1 cellular context compared by ENCODE assay signal in the genomic region with DNA sequence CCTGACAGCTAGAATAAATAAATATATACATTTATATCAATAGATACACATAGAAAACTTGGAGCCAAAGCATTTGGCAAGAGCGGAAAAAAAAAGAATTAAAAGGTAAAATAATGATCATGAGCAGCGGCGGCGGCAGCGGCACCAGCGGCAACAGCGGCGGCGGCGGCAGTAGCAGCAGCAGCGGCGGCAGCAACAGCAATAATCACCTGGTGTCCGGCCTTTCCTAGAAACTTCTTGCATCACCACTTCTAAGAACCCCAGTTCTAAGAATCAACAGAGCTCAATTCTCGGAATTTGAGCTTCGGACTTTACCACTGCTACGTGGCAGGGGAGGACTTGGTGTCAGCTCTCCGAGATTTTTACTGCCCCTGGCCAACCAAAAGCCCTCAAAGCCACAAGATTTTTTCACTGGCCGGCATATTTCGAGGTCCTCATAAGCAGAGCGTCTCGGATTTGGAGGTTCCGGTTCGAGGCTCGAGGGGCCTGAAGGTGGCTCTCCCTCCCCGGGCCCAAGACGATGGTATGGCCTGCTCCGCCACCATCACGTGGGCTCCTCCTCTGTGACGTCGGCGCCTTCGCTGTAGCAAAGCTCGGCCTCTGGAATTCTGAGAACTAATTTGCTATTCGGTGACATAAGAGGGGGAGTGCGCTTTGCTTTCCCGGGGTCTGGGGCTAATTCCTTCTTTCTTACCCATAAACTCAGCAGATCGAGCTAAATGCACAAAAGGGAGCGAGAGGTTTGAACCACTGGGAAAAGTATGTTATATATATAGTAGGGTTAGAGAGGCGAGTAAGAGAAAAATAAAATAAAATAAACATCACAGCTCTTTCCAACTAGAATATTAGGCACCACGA.
TF ChIP-seq lines count a peak whose summit lies in the region.

A gene (minus strand): TSS at position 268 of the 858 bp plus-strand sequence. CDS start 11,775 bp downstream, outside the sequence.

TF ChIP-seq in HepG2, 621 proteins besides CTCF, POLR2A, EP300 and RAD21 (continued from another document and continues in another):
- TF ChIP-seq, protein P1, sequence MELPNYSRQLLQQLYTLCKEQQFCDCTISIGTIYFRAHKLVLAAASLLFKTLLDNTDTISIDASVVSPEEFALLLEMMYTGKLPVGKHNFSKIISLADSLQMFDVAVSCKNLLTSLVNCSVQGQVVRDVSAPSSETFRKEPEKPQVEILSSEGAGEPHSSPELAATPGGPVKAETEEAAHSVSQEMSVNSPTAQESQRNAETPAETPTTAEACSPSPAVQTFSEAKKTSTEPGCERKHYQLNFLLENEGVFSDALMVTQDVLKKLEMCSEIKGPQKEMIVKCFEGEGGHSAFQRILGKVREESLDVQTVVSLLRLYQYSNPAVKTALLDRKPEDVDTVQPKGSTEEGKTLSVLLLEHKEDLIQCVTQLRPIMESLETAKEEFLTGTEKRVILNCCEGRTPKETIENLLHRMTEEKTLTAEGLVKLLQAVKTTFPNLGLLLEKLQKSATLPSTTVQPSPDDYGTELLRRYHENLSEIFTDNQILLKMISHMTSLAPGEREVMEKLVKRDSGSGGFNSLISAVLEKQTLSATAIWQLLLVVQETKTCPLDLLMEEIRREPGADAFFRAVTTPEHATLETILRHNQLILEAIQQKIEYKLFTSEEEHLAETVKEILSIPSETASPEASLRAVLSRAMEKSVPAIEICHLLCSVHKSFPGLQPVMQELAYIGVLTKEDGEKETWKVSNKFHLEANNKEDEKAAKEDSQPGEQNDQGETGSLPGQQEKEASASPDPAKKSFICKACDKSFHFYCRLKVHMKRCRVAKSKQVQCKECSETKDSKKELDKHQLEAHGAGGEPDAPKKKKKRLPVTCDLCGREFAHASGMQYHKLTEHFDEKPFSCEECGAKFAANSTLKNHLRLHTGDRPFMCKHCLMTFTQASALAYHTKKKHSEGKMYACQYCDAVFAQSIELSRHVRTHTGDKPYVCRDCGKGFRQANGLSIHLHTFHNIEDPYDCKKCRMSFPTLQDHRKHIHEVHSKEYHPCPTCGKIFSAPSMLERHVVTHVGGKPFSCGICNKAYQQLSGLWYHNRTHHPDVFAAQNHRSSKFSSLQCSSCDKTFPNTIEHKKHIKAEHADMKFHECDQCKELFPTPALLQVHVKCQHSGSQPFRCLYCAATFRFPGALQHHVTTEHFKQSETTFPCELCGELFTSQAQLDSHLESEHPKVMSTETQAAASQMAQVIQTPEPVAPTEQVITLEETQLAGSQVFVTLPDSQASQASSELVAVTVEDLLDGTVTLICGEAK (IDR thresholded peaks at IDR 0.05) = no peak
- TF ChIP-seq, protein P1 (CRISPR knock-in tag; IDR thresholded peaks at IDR 0.05) = peak; percentile 60; the same call in 1 of the 2 replicates
- TF ChIP-seq ZNF317 (CRISPR knock-in tag; IDR thresholded peaks at IDR 0.05) (peak; percentile 60; the same call in 1 of the 2 replicates), ZNF160 (CRISPR knock-in tag; IDR thresholded peaks at IDR 0.05) (peak; percentile 78), ZNF83 (CRISPR knock-in tag; IDR thresholded peaks at IDR 0.05; ENCODE audit: borderline replicate concordance) (no peak), ZNF230 (CRISPR knock-in tag; IDR thresholded peaks at IDR 0.05) (no peak; the same call in 1 of the 2 replicates), POLR2AphosphoS5 (IDR thresholded peaks at IDR 0.05; ENCODE audit: low read depth, low read length) (peak; percentile 80), GTF2F1 (IDR thresholded peaks at IDR 0.05; ENCODE audit: low read length) (peak; percentile 11; the same call in 1 of the 2 replicates), FOXO1 (CRISPR knock-in tag; IDR thresholded peaks at IDR 0.05) (peak; percentile 80), POLR2AphosphoS2 (IDR thresholded peaks at IDR 0.05; ENCODE audit: low read depth, low read length) (no peak), TEAD3 (CRISPR knock-in tag; optimal IDR thresholded peaks at IDR 0.05; ENCODE audit: borderline replicate concordance) (peak; percentile 55), TCF7 (IDR thresholded peaks at IDR 0.05; ENCODE audit: low read depth) (peak; percentile 70), ZNF12 (CRISPR knock-in tag; IDR thresholded peaks at IDR 0.05) (peak; percentile 63; the same call in 1 of the 2 replicates), SALL1 (CRISPR knock-in tag; IDR thresholded peaks at IDR 0.05) (peak; percentile 79), SKI (IDR thresholded peaks at IDR 0.05; ENCODE audit: partially characterized antibody) (peak; percentile 82), HDAC2 (CRISPR knock-in tag; IDR thresholded peaks at IDR 0.05) (peak; percentile 67; the same call in 1 of the 2 replicates), NFE2 (CRISPR knock-in tag; IDR thresholded peaks at IDR 0.05) (no peak), ATF7 (IDR thresholded peaks at IDR 0.05) (peak; percentile 94), ATF7 (CRISPR knock-in tag; IDR thresholded peaks at IDR 0.05) (0 out of 2 replicates have a peak, but pooled peaks have one; percentile 73), ZFP36L2 (CRISPR knock-in tag; IDR thresholded peaks at IDR 0.05) (peak; percentile 87; the same call in 1 of the 2 replicates), YY1 (IDR thresholded peaks at IDR 0.05; ENCODE audit: insufficient read depth, insufficient replicate concordance, low read depth, low read length) (peak; percentile 32), HMGA1 (CRISPR knock-in tag; conservative IDR thresholded peaks at IDR 0.05) (no peak), SMAD3 (CRISPR knock-in tag; IDR thresholded peaks at IDR 0.05) (0 out of 2 replicates have a peak, but pooled peaks have one; percentile 53), SOX5 (CRISPR knock-in tag; IDR thresholded peaks at IDR 0.05; ENCODE audit: borderline replicate concordance) (peak; percentile 20; the same call in 1 of the 2 replicates), MIER3 (CRISPR knock-in tag; IDR thresholded peaks at IDR 0.05; ENCODE audit: borderline replicate concordance) (peak; percentile 58; the same call in 1 of the 2 replicates), ZNF569 (CRISPR knock-in tag; IDR thresholded peaks at IDR 0.05; ENCODE audit: borderline replicate concordance) (peak; percentile 36; the same call in 1 of the 2 replicates), MTF1 (CRISPR knock-in tag; IDR thresholded peaks at IDR 0.05) (peak; percentile 49; the same call in 1 of the 2 replicates)
- TF ChIP-seq, protein P2, sequence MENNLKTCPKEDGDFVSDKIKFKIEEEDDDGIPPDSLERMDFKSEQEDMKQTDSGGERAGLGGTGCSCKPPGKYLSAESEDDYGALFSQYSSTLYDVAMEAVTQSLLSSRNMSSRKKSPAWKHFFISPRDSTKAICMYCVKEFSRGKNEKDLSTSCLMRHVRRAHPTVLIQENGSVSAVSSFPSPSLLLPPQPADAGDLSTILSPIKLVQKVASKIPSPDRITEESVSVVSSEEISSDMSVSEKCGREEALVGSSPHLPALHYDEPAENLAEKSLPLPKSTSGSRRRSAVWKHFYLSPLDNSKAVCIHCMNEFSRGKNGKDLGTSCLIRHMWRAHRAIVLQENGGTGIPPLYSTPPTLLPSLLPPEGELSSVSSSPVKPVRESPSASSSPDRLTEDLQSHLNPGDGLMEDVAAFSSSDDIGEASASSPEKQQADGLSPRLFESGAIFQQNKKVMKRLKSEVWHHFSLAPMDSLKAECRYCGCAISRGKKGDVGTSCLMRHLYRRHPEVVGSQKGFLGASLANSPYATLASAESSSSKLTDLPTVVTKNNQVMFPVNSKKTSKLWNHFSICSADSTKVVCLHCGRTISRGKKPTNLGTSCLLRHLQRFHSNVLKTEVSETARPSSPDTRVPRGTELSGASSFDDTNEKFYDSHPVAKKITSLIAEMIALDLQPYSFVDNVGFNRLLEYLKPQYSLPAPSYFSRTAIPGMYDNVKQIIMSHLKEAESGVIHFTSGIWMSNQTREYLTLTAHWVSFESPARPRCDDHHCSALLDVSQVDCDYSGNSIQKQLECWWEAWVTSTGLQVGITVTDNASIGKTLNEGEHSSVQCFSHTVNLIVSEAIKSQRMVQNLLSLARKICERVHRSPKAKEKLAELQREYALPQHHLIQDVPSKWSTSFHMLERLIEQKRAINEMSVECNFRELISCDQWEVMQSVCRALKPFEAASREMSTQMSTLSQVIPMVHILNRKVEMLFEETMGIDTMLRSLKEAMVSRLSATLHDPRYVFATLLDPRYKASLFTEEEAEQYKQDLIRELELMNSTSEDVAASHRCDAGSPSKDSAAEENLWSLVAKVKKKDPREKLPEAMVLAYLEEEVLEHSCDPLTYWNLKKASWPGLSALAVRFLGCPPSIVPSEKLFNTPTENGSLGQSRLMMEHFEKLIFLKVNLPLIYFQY (CRISPR knock-in tag; IDR thresholded peaks at IDR 0.05; ENCODE audit: borderline replicate concordance) = peak; percentile 61; the same call in 1 of the 2 replicates
- TF ChIP-seq, protein P3, sequence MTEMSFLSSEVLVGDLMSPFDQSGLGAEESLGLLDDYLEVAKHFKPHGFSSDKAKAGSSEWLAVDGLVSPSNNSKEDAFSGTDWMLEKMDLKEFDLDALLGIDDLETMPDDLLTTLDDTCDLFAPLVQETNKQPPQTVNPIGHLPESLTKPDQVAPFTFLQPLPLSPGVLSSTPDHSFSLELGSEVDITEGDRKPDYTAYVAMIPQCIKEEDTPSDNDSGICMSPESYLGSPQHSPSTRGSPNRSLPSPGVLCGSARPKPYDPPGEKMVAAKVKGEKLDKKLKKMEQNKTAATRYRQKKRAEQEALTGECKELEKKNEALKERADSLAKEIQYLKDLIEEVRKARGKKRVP (CRISPR knock-in tag; IDR thresholded peaks at IDR 0.05) = peak in 1 of 2 experiments; percentile 91; a peak in 2 of 4 replicates
- TF ChIP-seq, protein P4, sequence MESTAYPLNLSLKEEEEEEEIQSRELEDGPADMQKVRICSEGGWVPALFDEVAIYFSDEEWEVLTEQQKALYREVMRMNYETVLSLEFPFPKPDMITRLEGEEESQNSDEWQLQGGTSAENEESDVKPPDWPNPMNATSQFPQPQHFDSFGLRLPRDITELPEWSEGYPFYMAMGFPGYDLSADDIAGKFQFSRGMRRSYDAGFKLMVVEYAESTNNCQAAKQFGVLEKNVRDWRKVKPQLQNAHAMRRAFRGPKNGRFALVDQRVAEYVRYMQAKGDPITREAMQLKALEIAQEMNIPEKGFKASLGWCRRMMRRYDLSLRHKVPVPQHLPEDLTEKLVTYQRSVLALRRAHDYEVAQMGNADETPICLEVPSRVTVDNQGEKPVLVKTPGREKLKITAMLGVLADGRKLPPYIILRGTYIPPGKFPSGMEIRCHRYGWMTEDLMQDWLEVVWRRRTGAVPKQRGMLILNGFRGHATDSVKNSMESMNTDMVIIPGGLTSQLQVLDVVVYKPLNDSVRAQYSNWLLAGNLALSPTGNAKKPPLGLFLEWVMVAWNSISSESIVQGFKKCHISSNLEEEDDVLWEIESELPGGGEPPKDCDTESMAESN (CRISPR knock-in tag; conservative IDR thresholded peaks at IDR 0.05) = 0 out of 2 replicates have a peak, but pooled peaks have one; percentile 14
- TF ChIP-seq, protein P5, sequence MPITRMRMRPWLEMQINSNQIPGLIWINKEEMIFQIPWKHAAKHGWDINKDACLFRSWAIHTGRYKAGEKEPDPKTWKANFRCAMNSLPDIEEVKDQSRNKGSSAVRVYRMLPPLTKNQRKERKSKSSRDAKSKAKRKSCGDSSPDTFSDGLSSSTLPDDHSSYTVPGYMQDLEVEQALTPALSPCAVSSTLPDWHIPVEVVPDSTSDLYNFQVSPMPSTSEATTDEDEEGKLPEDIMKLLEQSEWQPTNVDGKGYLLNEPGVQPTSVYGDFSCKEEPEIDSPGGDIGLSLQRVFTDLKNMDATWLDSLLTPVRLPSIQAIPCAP (CRISPR knock-in tag; IDR thresholded peaks at IDR 0.05; ENCODE audit: low read depth) = no peak
- TF ChIP-seq, protein P6, sequence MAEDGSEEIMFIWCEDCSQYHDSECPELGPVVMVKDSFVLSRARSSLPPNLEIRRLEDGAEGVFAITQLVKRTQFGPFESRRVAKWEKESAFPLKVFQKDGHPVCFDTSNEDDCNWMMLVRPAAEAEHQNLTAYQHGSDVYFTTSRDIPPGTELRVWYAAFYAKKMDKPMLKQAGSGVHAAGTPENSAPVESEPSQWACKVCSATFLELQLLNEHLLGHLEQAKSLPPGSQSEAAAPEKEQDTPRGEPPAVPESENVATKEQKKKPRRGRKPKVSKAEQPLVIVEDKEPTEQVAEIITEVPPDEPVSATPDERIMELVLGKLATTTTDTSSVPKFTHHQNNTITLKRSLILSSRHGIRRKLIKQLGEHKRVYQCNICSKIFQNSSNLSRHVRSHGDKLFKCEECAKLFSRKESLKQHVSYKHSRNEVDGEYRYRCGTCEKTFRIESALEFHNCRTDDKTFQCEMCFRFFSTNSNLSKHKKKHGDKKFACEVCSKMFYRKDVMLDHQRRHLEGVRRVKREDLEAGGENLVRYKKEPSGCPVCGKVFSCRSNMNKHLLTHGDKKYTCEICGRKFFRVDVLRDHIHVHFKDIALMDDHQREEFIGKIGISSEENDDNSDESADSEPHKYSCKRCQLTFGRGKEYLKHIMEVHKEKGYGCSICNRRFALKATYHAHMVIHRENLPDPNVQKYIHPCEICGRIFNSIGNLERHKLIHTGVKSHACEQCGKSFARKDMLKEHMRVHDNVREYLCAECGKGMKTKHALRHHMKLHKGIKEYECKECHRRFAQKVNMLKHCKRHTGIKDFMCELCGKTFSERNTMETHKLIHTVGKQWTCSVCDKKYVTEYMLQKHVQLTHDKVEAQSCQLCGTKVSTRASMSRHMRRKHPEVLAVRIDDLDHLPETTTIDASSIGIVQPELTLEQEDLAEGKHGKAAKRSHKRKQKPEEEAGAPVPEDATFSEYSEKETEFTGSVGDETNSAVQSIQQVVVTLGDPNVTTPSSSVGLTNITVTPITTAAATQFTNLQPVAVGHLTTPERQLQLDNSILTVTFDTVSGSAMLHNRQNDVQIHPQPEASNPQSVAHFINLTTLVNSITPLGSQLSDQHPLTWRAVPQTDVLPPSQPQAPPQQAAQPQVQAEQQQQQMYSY (CRISPR knock-in tag; IDR thresholded peaks at IDR 0.05) = peak; percentile 55; the same call in 1 of the 2 replicates
